ENCODE assay signal across 19 cellular contexts in the genomic region with DNA sequence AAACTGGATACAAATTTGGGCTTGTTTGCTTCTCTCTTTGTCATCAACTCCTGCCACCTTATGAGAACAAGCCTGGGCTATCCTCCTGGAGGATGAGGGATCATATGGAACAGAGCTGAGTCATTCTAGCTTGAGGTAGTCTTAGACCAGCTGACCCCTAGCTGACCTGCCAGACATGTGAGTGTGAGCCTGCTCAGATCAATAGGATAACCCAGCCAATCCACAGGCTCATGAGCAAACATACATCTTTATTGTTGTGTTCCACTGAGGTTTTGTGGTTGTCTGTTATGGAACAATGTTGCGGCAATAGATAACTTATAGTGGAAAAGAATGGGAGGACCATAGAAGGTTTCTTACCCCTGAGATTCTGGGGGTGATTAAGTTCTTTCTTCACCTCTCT. TPM values are rescaled to one million over a fixed set of nuclear protein-coding genes. Genes with fewer than 3 reads are reported as not detected.
DNase-seq lines count a peak whose midpoint lies in the region; ATAC-seq and TF ChIP-seq lines count a peak whose summit lies in the region.
"Had no signal": no experiment of that assay in that cellular context is flagged by ENCODE, and none has a peak within 500 bp of the region (broad histone marks: within the 10 kb centered on the region; RNA-seq: fewer than 3 reads in every experiment).

No MANE protein-coding gene starts in this region.

- no peaks in the 10 kb centered on the region for H3K27me3 ChIP-seq in RWPE2 (ENCODE audit: insufficient read depth, poor library complexity, severe bottlenecking)
- H3K27me3 ChIP-seq: Peyer's patch had no signal

- H3K27ac ChIP-seq in RWPE2 (ENCODE audit: poor library complexity, severe bottlenecking): no peak overlapping the region
- H3K27ac ChIP-seq: 22Rv1, Peyer's patch had no signal

- ATAC-seq in RWPE2 (ENCODE audit: low read depth) (0 out of 3 replicates have a peak, but pooled peaks have one; percentile 50), esophagus mucosa (peak; percentile 73), GM18505 (IDR thresholded peaks at IDR 0.05; ENCODE audit: unreplicated experiment) (no peak)
- peak; percentile 39 for ATAC-seq in stimulated activated naive CD8-positive, alpha-beta T cell treated with anti-CD3 and anti-CD28 coated beads, Interleukin-15, Interleukin-2, amounts not matched to agents 100 U/mL and 50 U/mL, for 24 hours

- peak; percentile 20 for DNase-seq in DMS53 (lab: John Stamatoyannopoulos, UW)
- no peak for DNase-seq in DMS53 treated with DMSO at 0.1 percent for 48 hours (lab: John Stamatoyannopoulos, UW; ENCODE audit: unreplicated experiment)
- DNase-seq in RWPE2 (ENCODE audit: low spot score): no peak
- no peak for DNase-seq in stimulated activated naive CD8-positive, alpha-beta T cell treated with anti-CD3 and anti-CD28 coated beads, Interleukin-15, Interleukin-2, amounts not matched to agents 100 U/mL and 50 U/mL, for 24 hours
- no peak for DNase-seq in activated T-cell treated with anti-CD3 and anti-CD28 coated beads, Interleukin-2, amount 50 U/mL, for 1 hour
- DNase-seq in DMS153 treated with DMSO at 0.1 percent for 48 hours (lab: John Stamatoyannopoulos, UW; ENCODE audit: unreplicated experiment): no peak
- DNase-seq: CD4-positive, CD25-positive, alpha-beta regulatory T cell; MM.1S; NCI-H1092 treated with DMSO at 0.1 percent for 48 hours; NCI-H1694; NCI-H510A treated with DMSO at 0.1 percent for 48 hours; NCI-H82; Peyer's patch; SIG-M5 had no signal

- no peaks in the 10 kb centered on the region for H3K36me3 ChIP-seq in RWPE2 (ENCODE audit: low read depth)
- H3K36me3 ChIP-seq: Peyer's patch had no signal

- H3K4me1 ChIP-seq in RWPE2 (ENCODE audit: insufficient read depth, poor library complexity, severe bottlenecking): peaks cover 6% of the 10 kb centered on the region

- TF ChIP-seq POLR2A in GM18505 (IDR thresholded peaks at IDR 0.05; ENCODE audit: borderline replicate concordance, extremely low read depth, insufficient read depth, insufficient read length): no peak

- no peaks in the 10 kb centered on the region for H3K9me3 ChIP-seq in RWPE2 (ENCODE audit: severe bottlenecking)
- H3K9me3 ChIP-seq: Peyer's patch had no signal

- no peak overlapping the region for H3K4me3 ChIP-seq in RWPE2 (ENCODE audit: severe bottlenecking)
- H3K4me3 ChIP-seq: Peyer's patch had no signal

- no peak for TF ChIP-seq CTCF in RWPE2 (IDR thresholded peaks at IDR 0.05; ENCODE audit: poor library complexity, severe bottlenecking)

RNA-seq across cellular contexts. Expression of gene FAM180A, which starts 54.5 kb away (rescaled TPM):
- total RNA-seq in esophagus mucosa: 0.68 TPM
- total RNA-seq: B cell; CD4-positive, CD25-positive, alpha-beta regulatory T cell; Daoy had no signal
